In genomic region chr10:49222170-49222569, GRCh38 we compare ENCODE assay signal across 22 cellular contexts.
"Had no signal": no experiment of that assay in that cellular context is flagged by ENCODE, and none has a peak within 500 bp of the region (broad histone marks: within the 10 kb centered on the region; RNA-seq: fewer than 3 reads in every experiment).

No MANE protein-coding gene starts in this region.

- ATAC-seq: activated CD8-positive, alpha-beta T cell treated with anti-CD3 and anti-CD28 coated beads for 36 hours; esophagus mucosa; gastrocnemius medialis; left lobe of liver; natural killer cell; pancreas; stimulated activated memory B cell treated with anti-CD40 and anti-IgM and Interleukin-4, amounts not matched to agents 10 μg/mL and 1 μg/mL and 100 μg/mL, for 72 hours had no signal

- H3K27me3 ChIP-seq: ascending aorta, gastrocnemius medialis, pancreas, sigmoid colon, spleen, testis had no signal

- H3K4me3 Mint-ChIP-seq: activated CD4-positive, alpha-beta T cell treated with anti-CD3 and anti-CD28 coated beads, Interleukin-2, amount 10 ng/mL, durations not matched to agents 24 days and 14 days; activated CD8-positive, alpha-beta T cell treated with anti-CD3 and anti-CD28 coated beads for 36 hours; activated naive CD4-positive, alpha-beta T cell treated with anti-CD3 and anti-CD28 coated beads, Interleukin-2, amount 10 ng/mL, durations not matched to agents 7 days and 5 days; activated T-cell treated with anti-CD3 and anti-CD28 coated beads, Interleukin-2, amount 50 U/mL, for 24 hours; central memory CD8-positive, alpha-beta T cell; natural killer cell; stimulated activated memory B cell treated with anti-CD40 and anti-IgM and Interleukin-4, amounts not matched to agents 10 μg/mL and 1 μg/mL and 100 μg/mL, for 72 hours; type B pancreatic cell had no signal

- H3K27me3 Mint-ChIP-seq: stimulated activated memory B cell treated with anti-CD40 and anti-IgM and Interleukin-4, amounts not matched to agents 10 μg/mL and 1 μg/mL and 100 μg/mL, for 72 hours had no signal

- H3K27ac Mint-ChIP-seq: activated CD4-positive, alpha-beta T cell treated with anti-CD3 and anti-CD28 coated beads, Interleukin-2, amount 10 ng/mL, durations not matched to agents 24 days and 14 days; activated CD8-positive, alpha-beta T cell treated with anti-CD3 and anti-CD28 coated beads for 36 hours; activated naive CD4-positive, alpha-beta T cell treated with anti-CD3 and anti-CD28 coated beads, Interleukin-2, amount 10 ng/mL, durations not matched to agents 7 days and 5 days; activated T-cell treated with anti-CD3 and anti-CD28 coated beads, Interleukin-2, amount 50 U/mL, for 24 hours; natural killer cell; stimulated activated memory B cell treated with anti-CD40 and anti-IgM and Interleukin-4, amounts not matched to agents 10 μg/mL and 1 μg/mL and 100 μg/mL, for 72 hours; type B pancreatic cell had no signal

- H3K9me3 Mint-ChIP-seq: activated CD4-positive, alpha-beta T cell treated with anti-CD3 and anti-CD28 coated beads, Interleukin-2, amount 10 ng/mL, durations not matched to agents 24 days and 14 days; activated naive CD4-positive, alpha-beta T cell treated with anti-CD3 and anti-CD28 coated beads, Interleukin-2, amount 10 ng/mL, durations not matched to agents 7 days and 5 days; activated T-cell treated with anti-CD3 and anti-CD28 coated beads, Interleukin-2, amount 50 U/mL, for 24 hours; central memory CD8-positive, alpha-beta T cell; natural killer cell had no signal

- H3K36me3 Mint-ChIP-seq: activated naive CD4-positive, alpha-beta T cell treated with anti-CD3 and anti-CD28 coated beads, Interleukin-2, amount 10 ng/mL, durations not matched to agents 7 days and 5 days; natural killer cell; stimulated activated memory B cell treated with anti-CD40 and anti-IgM and Interleukin-4, amounts not matched to agents 10 μg/mL and 1 μg/mL and 100 μg/mL, for 72 hours; type B pancreatic cell had no signal

- H3K4me1 ChIP-seq: ascending aorta, pancreas, sigmoid colon, spleen, testis had no signal

- H3K9me3 ChIP-seq: ascending aorta, gastrocnemius medialis, pancreas, sigmoid colon, testis had no signal

- DNase-seq: activated CD4-positive, alpha-beta T cell treated with anti-CD3 and anti-CD28 coated beads, Interleukin-2, amount 10 ng/mL, durations not matched to agents 24 days and 14 days; activated CD8-positive, alpha-beta T cell treated with anti-CD3 and anti-CD28 coated beads for 36 hours; activated naive CD4-positive, alpha-beta T cell treated with anti-CD3 and anti-CD28 coated beads, Interleukin-2, amount 10 ng/mL, durations not matched to agents 7 days and 5 days; activated T-cell treated with anti-CD3 and anti-CD28 coated beads, Interleukin-2, amount 50 U/mL, for 24 hours; gastrocnemius medialis; head of caudate nucleus; kidney; natural killer cell; pancreas; sigmoid colon; spleen; stimulated activated CD4-positive, alpha-beta T cell treated with anti-CD3 and anti-CD28 coated beads, Interleukin-4, amount 100 ng/mL, for 4 hours; T-helper 9 cell; testis had no signal

- H3K4me3 ChIP-seq: ascending aorta, coronary artery, gastrocnemius medialis, lung, pancreas, sigmoid colon, spleen, testis had no signal

- H3K36me3 ChIP-seq: ascending aorta, gastrocnemius medialis, pancreas, sigmoid colon, spleen had no signal

- H3K27ac ChIP-seq: ascending aorta, coronary artery, gastrocnemius medialis, pancreas, sigmoid colon, spleen, testis had no signal

- FAIRE-seq: kidney, pancreas had no signal

- H3K4me1 Mint-ChIP-seq: central memory CD8-positive, alpha-beta T cell had no signal
